20 cellular contexts compared by ENCODE assay signal in genomic region chr22:40520562-40520961, GRCh38.
A peak's percentile ranks its signal among the peaks of the same experiment; 100 is the strongest.
DNase-seq lines count a peak whose midpoint lies in the region; ATAC-seq and TF ChIP-seq lines count a peak whose summit lies in the region.
"Had no signal": no experiment of that assay in that cellular context is flagged by ENCODE, and none has a peak within 500 bp of the region (broad histone marks: within the 10 kb centered on the region; RNA-seq: fewer than 3 reads in every experiment).

No MANE protein-coding gene starts in this region.

- H3K27ac ChIP-seq in SK-N-SH (ENCODE audit: low read depth in 2 of 2, low read length in 1 of 2) (no peak overlapping the region), smooth muscle cell (ENCODE audit: low read depth) (no peak overlapping the region)
- H3K27ac ChIP-seq: 22Rv1, KMS-11 had no signal

- TF ChIP-seq EP300 in SK-N-SH (IDR thresholded peaks at IDR 0.05; ENCODE audit: borderline replicate concordance in 1 of 2, low read depth in 1 of 2, low read length in 1 of 2) = no peak

- H3F3A ChIP-seq in SK-N-SH (replicated peaks; ENCODE audit: insufficient read depth) (peaks cover 2% of the 10 kb centered on the region), smooth muscle cell (ENCODE audit: low read depth) (peaks cover 7% of the 10 kb centered on the region)

- POLR2A ChIA-PET in SK-N-SH (lab: Yijun Ruan, JAX) = no interaction called here

- H3K4me3 ChIP-seq in SK-N-SH (ENCODE audit: low read depth in 2 of 2, low read length in 1 of 2) = no peak overlapping the region
- no peak overlapping the region for H3K4me3 ChIP-seq in smooth muscle cell
- H3K4me3 ChIP-seq: GM12878 had no signal

- no peaks in the 10 kb centered on the region for H3K27me3 ChIP-seq in SK-N-SH (ENCODE audit: insufficient read depth)
- H3K27me3 ChIP-seq in smooth muscle cell (ENCODE audit: low read depth) = no peaks in the 10 kb centered on the region

- H3K36me3 Mint-ChIP-seq in stimulated activated naive CD8-positive, alpha-beta T cell treated with anti-CD3 and anti-CD28 coated beads, Interleukin-15, Interleukin-2, amounts not matched to agents 100 ng/mL and 50 ng/mL, for 24 hours (ENCODE audit: low read depth) = peaks cover 15% of the 10 kb centered on the region
- H3K36me3 Mint-ChIP-seq in central memory CD8-positive, alpha-beta T cell (ENCODE audit: insufficient read depth) = peaks cover 3% of the 10 kb centered on the region

- 100% methylated on average over 2 of the region's 2 CpGs for WGBS in SK-N-SH (ENCODE audit: low lambda C conversion rate)
- 98% methylated on average over 2 of the region's 2 CpGs for WGBS in smooth muscle cell (ENCODE audit: low lambda C conversion rate)

- H3K4me1 Mint-ChIP-seq in stimulated activated naive CD8-positive, alpha-beta T cell treated with anti-CD3 and anti-CD28 coated beads, Interleukin-15, Interleukin-2, amounts not matched to agents 100 ng/mL and 50 ng/mL, for 24 hours (ENCODE audit: low read depth) = peaks cover 46% of the 10 kb centered on the region
- peaks cover 22% of the 10 kb centered on the region for H3K4me1 Mint-ChIP-seq in central memory CD8-positive, alpha-beta T cell

- no peak overlapping the region for H3K4me3 Mint-ChIP-seq in stimulated activated naive CD8-positive, alpha-beta T cell treated with anti-CD3 and anti-CD28 coated beads, Interleukin-15, Interleukin-2, amounts not matched to agents 100 ng/mL and 50 ng/mL, for 24 hours
- no peak overlapping the region for H3K4me3 Mint-ChIP-seq in central memory CD8-positive, alpha-beta T cell
- H3K4me3 Mint-ChIP-seq: B cell had no signal

- DNase-seq in SK-N-SH (no peak), smooth muscle cell (lab: John Stamatoyannopoulos, UW; ENCODE audit: unreplicated experiment) (no peak), NCI-H2196 (lab: John Stamatoyannopoulos, UW; ENCODE audit: unreplicated experiment) (no peak)
- no peak for DNase-seq in stimulated activated naive CD8-positive, alpha-beta T cell treated with anti-CD3 and anti-CD28 coated beads, Interleukin-15, Interleukin-2, amounts not matched to agents 100 U/mL and 50 U/mL, for 24 hours
- no peak for DNase-seq in central memory CD8-positive, alpha-beta T cell (ENCODE audit: low spot score in 2 of 2)
- DNase-seq: DND-41, HCEC 1CT, NCI-H1436 treated with DMSO at 0.1 percent for 48 hours, NCI-H2029 treated with DMSO at 0.1 percent for 48 hours, NCI-H2171 treated with DMSO at 0.1 percent for 48 hours, NCI-H748 treated with DMSO at 0.1 percent for 48 hours, OCI-M1 had no signal

- no peaks in the 10 kb centered on the region for H3K9me2 ChIP-seq in SK-N-SH

- TF ChIP-seq CTCF in SK-N-SH (IDR thresholded peaks at IDR 0.05) (no peak), smooth muscle cell (IDR thresholded peaks at IDR 0.05; ENCODE audit: borderline replicate concordance, insufficient read depth, poor library complexity, severe bottlenecking) (no peak)

- H3K9me3 ChIP-seq in SK-N-SH (no peaks in the 10 kb centered on the region), smooth muscle cell (replicated peaks; ENCODE audit: low read depth) (no peaks in the 10 kb centered on the region)

- H3K4me2 ChIP-seq in SK-N-SH = no peak overlapping the region
- no peak overlapping the region for H3K4me2 ChIP-seq in smooth muscle cell
- H3K4me2 ChIP-seq: KMS-11 had no signal

- H4K20me1 ChIP-seq in SK-N-SH (ENCODE audit: insufficient read depth) (no peaks in the 10 kb centered on the region), smooth muscle cell (ENCODE audit: low read depth) (peaks cover 43% of the 10 kb centered on the region)

- H3K4me1 ChIP-seq in SK-N-SH (ENCODE audit: control insufficient read depth in 1 of 2, insufficient read depth in 2 of 2, low read depth in 1 of 2, low read length in 1 of 2) (no peaks in the 10 kb centered on the region), smooth muscle cell (ENCODE audit: low read depth) (no peaks in the 10 kb centered on the region)

- no peaks in the 10 kb centered on the region for H3K27me3 Mint-ChIP-seq in stimulated activated naive CD8-positive, alpha-beta T cell treated with anti-CD3 and anti-CD28 coated beads, Interleukin-15, Interleukin-2, amounts not matched to agents 100 ng/mL and 50 ng/mL, for 24 hours
- H3K27me3 Mint-ChIP-seq in central memory CD8-positive, alpha-beta T cell = no peaks in the 10 kb centered on the region
- H3K27me3 Mint-ChIP-seq: B cell had no signal

- no peak overlapping the region for H2AFZ ChIP-seq in SK-N-SH (ENCODE audit: low read depth)
- no peak overlapping the region for H2AFZ ChIP-seq in smooth muscle cell (ENCODE audit: low read depth)

- no peaks in the 10 kb centered on the region for H3K9me3 Mint-ChIP-seq in stimulated activated naive CD8-positive, alpha-beta T cell treated with anti-CD3 and anti-CD28 coated beads, Interleukin-15, Interleukin-2, amounts not matched to agents 100 ng/mL and 50 ng/mL, for 24 hours
- no peaks in the 10 kb centered on the region for H3K9me3 Mint-ChIP-seq in central memory CD8-positive, alpha-beta T cell

- no peak for TF ChIP-seq RAD21 in SK-N-SH (IDR thresholded peaks at IDR 0.05; ENCODE audit: low read length)

- ATAC-seq in SK-N-SH treated with all-trans-retinoic acid at 6 μM for 48 hours = no peak
- ATAC-seq in stimulated activated naive CD8-positive, alpha-beta T cell treated with anti-CD3 and anti-CD28 coated beads, Interleukin-15, Interleukin-2, amounts not matched to agents 100 U/mL and 50 U/mL, for 24 hours = no peak
- no peak for ATAC-seq in central memory CD8-positive, alpha-beta T cell (replicated peaks; ENCODE audit: extremely low read depth, poor library complexity, severe bottlenecking)
- ATAC-seq in HG03045 (IDR thresholded peaks at IDR 0.05; ENCODE audit: unreplicated experiment) = no peak
- ATAC-seq: HepG2 had no signal

- peaks cover 0 to 8% of the 10 kb centered on the region in 2 experiments for H3K36me3 ChIP-seq in SK-N-SH (replicated peaks in 1 of 2; ENCODE audit: control insufficient read depth in 1 of 2, insufficient read depth in 2 of 2, low read length in 1 of 2)
- peaks cover 4% of the 10 kb centered on the region for H3K36me3 ChIP-seq in smooth muscle cell (ENCODE audit: low read depth)

- H3K79me2 ChIP-seq in SK-N-SH (ENCODE audit: insufficient read depth) (peaks cover 97% of the 10 kb centered on the region), smooth muscle cell (ENCODE audit: low read depth) (peaks cover 100% of the 10 kb centered on the region)

- H3K9ac ChIP-seq in SK-N-SH = no peak overlapping the region
- H3K9ac ChIP-seq in smooth muscle cell (ENCODE audit: low read depth) = no peak overlapping the region
- H3K9ac ChIP-seq: KMS-11 had no signal

- H3K27ac Mint-ChIP-seq in stimulated activated naive CD8-positive, alpha-beta T cell treated with anti-CD3 and anti-CD28 coated beads, Interleukin-15, Interleukin-2, amounts not matched to agents 100 ng/mL and 50 ng/mL, for 24 hours = peak overlapping the region; percentile 65
- peak overlapping the region; percentile 86 for H3K27ac Mint-ChIP-seq in central memory CD8-positive, alpha-beta T cell (ENCODE audit: low read depth)
- H3K27ac Mint-ChIP-seq: B cell had no signal

- CTCF ChIA-PET in SK-N-SH (lab: Yijun Ruan, JAX) = no interaction called here

TF ChIP-seq in SK-N-SH treated with all-trans-retinoic acid at 6 μM for 48 hours, 23 proteins besides CTCF, POLR2A, EP300 and RAD21:
- TF ChIP-seq ZNF8 (CRISPR knock-in tag; IDR thresholded peaks at IDR 0.05) (peak; percentile 90), PATZ1 (CRISPR knock-in tag; IDR thresholded peaks at IDR 0.05; ENCODE audit: borderline replicate concordance) (no peak)

TF ChIP-seq in SK-N-SH, 30 proteins besides CTCF, POLR2A, EP300 and RAD21:
- TF ChIP-seq USF1 (IDR thresholded peaks at IDR 0.05; ENCODE audit: borderline replicate concordance, low read depth) = no peak
